In the genomic region with DNA sequence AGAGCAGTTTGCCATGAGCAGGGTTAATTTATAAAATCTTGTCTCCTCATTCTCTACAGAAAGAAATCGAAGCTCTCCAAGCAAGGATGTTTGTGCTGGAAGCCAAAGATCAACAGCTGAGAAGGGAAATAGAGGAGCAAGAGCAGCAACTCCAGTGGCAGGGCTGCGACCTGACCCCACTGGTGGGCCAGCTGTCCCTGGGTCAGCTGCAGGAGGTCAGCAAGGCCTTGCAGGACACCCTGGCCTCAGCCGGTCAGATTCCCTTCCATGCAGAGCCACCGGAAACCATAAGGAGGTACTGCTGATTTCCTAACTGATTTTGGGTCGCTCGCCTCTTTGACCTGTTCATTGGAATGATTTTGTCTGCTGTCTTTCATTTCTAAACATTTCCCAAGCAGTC, we compare ENCODE assay signal across 37 cellular contexts.
"Had no signal": no experiment of that assay in that cellular context is flagged by ENCODE, and none has a peak within 500 bp of the region (broad histone marks: within the 10 kb centered on the region; RNA-seq: fewer than 3 reads in every experiment).

No MANE protein-coding gene starts in this region.

- H3K4me1 Mint-ChIP-seq: activated B cell treated with CpG ODN at 0.5 μM for 24 hours; activated CD4-positive, alpha-beta T cell treated with anti-CD3 and anti-CD28 coated beads, Interleukin-2, amount 10 ng/mL, durations not matched to agents 24 days and 14 days; activated naive CD8-positive, alpha-beta T cell treated with anti-CD3 and anti-CD28 coated beads for 36 hours; activated T-helper 17 cell treated with anti-CD3 and anti-CD28 coated beads, Interleukin-2, amount 50 U/mL, for 72 hours; central memory CD8-positive, alpha-beta T cell; T-cell had no signal

- ATAC-seq: activated CD8-positive, alpha-beta T cell treated with anti-CD3 and anti-CD28 coated beads for 36 hours; activated naive CD4-positive, alpha-beta T cell treated with anti-CD3 and anti-CD28 coated beads, Interleukin-2, amount 50 U/mL, for 72 hours; activated T-cell treated with anti-CD3 and anti-CD28 coated beads, Interleukin-2, amount 50 U/mL, for 4 hours; activated T-cell treated with anti-CD3 and anti-CD28 coated beads, Interleukin-2, amount 50 U/mL, for 72 hours; activated T-helper 17 cell treated with anti-CD3 and anti-CD28 coated beads, Interleukin-2, amount 50 U/mL, for 72 hours; body of pancreas; T-cell had no signal

- H3K36me3 ChIP-seq: adrenal gland, brain microvascular endothelial cell, breast epithelium had no signal

- DNase-seq: activated B cell treated with CpG ODN at 0.5 μM for 24 hours; activated CD4-positive, alpha-beta memory T cell treated with anti-CD3 and anti-CD28 coated beads for 36 hours; activated CD4-positive, alpha-beta T cell treated with anti-CD3 and anti-CD28 coated beads for 4 hours; activated CD4-positive, alpha-beta T cell treated with anti-CD3 and anti-CD28 coated beads, Interleukin-2, amount 10 ng/mL, durations not matched to agents 24 days and 14 days; activated CD4-positive, alpha-beta T cell treated with anti-CD3 and anti-CD28 coated beads, Interleukin-2, amount 50 U/mL, for 1 hour; activated CD4-positive, alpha-beta T cell treated with anti-CD3 and anti-CD28 coated beads, Interleukin-2, amount 50 U/mL, for 4 hours; activated CD4-positive, CD25-positive, alpha-beta regulatory T cell treated with anti-CD3 and anti-CD28 coated beads, Interleukin-2, amount 50 U/mL, for 72 hours; activated CD8-positive, alpha-beta memory T cell treated with anti-CD3 and anti-CD28 coated beads, Interleukin-2, amount 50 U/mL, for 4 hours; activated CD8-positive, alpha-beta T cell treated with anti-CD3 and anti-CD28 coated beads for 36 hours; activated effector memory CD4-positive, alpha-beta T cell treated with anti-CD3 and anti-CD28 coated beads, Interleukin-2, amount 50 U/mL, for 16 hours; activated gamma-delta T cell treated with Interleukin-2 at 50 U/mL for 16 hours; activated naive CD4-positive, alpha-beta T cell; activated naive CD4-positive, alpha-beta T cell treated with anti-CD3 and anti-CD28 coated beads for 36 hours; activated naive CD4-positive, alpha-beta T cell treated with anti-CD3 and anti-CD28 coated beads, Interleukin-2, amount 50 U/mL, for 16 hours; activated naive CD8-positive, alpha-beta T cell treated with anti-CD3 and anti-CD28 coated beads for 36 hours; activated T-cell treated with anti-CD3 and anti-CD28 coated beads for 4 hours; activated T-cell treated with anti-CD3 and anti-CD28 coated beads, Interleukin-2, amount 50 U/mL, for 1 hour; activated T-cell treated with anti-CD3 and anti-CD28 coated beads, Interleukin-2, amount 50 U/mL, for 4 hours; activated T-cell treated with anti-CD3 and anti-CD28 coated beads, Interleukin-2, amount 50 U/mL, for 72 hours; adrenal gland; amniotic stem cell; aorta; body of pancreas; brain microvascular endothelial cell; cerebellar nuclear complex; T-cell; T-helper 2 cell; T-helper 9 cell had no signal

- H3K27me3 ChIP-seq: adrenal gland, body of pancreas, brain microvascular endothelial cell, breast epithelium had no signal

- H3K9me3 ChIP-seq: adrenal gland, body of pancreas, breast epithelium had no signal

- H3K4me3 ChIP-seq: adrenal gland, body of pancreas, breast epithelium had no signal

- FAIRE-seq: astrocyte, TTC549 had no signal

- H3K9me3 Mint-ChIP-seq: activated B cell treated with CpG ODN at 0.5 μM for 24 hours; activated CD4-positive, alpha-beta memory T cell treated with anti-CD3 and anti-CD28 coated beads for 36 hours; activated CD4-positive, alpha-beta T cell treated with anti-CD3 and anti-CD28 coated beads, Interleukin-2, amount 10 ng/mL, durations not matched to agents 24 days and 14 days; activated CD8-positive, alpha-beta T cell treated with anti-CD3 and anti-CD28 coated beads for 36 hours; activated naive CD4-positive, alpha-beta T cell treated with anti-CD3 and anti-CD28 coated beads for 36 hours; activated naive CD8-positive, alpha-beta T cell treated with anti-CD3 and anti-CD28 coated beads for 36 hours; activated T-cell treated with anti-CD3 and anti-CD28 coated beads, Interleukin-2, amount 50 U/mL, for 4 hours; activated T-cell treated with anti-CD3 and anti-CD28 coated beads, Interleukin-2, amount 50 U/mL, for 72 hours; activated T-helper 1 cell treated with anti-CD3 and anti-CD28 coated beads, Interleukin-12 subunit alpha, Interleukin-12 subunit beta, Interleukin-2, Interleukin-4 antibody, amounts not matched to agents 30 ng/mL and 10 ng/mL and 1 ng/mL, durations not matched to agents 14 hours and 24 hours and 36 hours; activated T-helper 17 cell treated with anti-CD3 and anti-CD28 coated beads, Interleukin-2, amount 50 U/mL, for 72 hours; central memory CD8-positive, alpha-beta T cell; T-cell; T-helper 2 cell treated with Interferon-gamma antibody and Interleukin-4, amounts not matched to agents 5 μg/mL and 100 μg/mL, for 36 hours had no signal

- H3K27ac Mint-ChIP-seq: activated B cell treated with CpG ODN at 0.5 μM for 24 hours; activated CD4-positive, alpha-beta memory T cell treated with anti-CD3 and anti-CD28 coated beads for 36 hours; activated CD4-positive, alpha-beta T cell treated with anti-CD3 and anti-CD28 coated beads, Interleukin-2, amount 10 ng/mL, durations not matched to agents 24 days and 14 days; activated CD8-positive, alpha-beta T cell treated with anti-CD3 and anti-CD28 coated beads for 36 hours; activated naive CD4-positive, alpha-beta T cell treated with anti-CD3 and anti-CD28 coated beads for 36 hours; activated naive CD4-positive, alpha-beta T cell treated with anti-CD3 and anti-CD28 coated beads, Interleukin-2, amount 50 U/mL, for 72 hours; activated naive CD8-positive, alpha-beta T cell treated with anti-CD3 and anti-CD28 coated beads for 36 hours; activated T-cell treated with anti-CD3 and anti-CD28 coated beads, Interleukin-2, amount 50 U/mL, for 72 hours; activated T-helper 1 cell treated with anti-CD3 and anti-CD28 coated beads, Interleukin-12 subunit alpha, Interleukin-12 subunit beta, Interleukin-2, Interleukin-4 antibody, amounts not matched to agents 30 ng/mL and 10 ng/mL and 1 ng/mL, durations not matched to agents 14 hours and 24 hours and 36 hours; activated T-helper 17 cell treated with anti-CD3 and anti-CD28 coated beads, Interleukin-2, amount 50 U/mL, for 72 hours; T-cell; T-helper 2 cell treated with Interferon-gamma antibody and Interleukin-4, amounts not matched to agents 5 μg/mL and 100 μg/mL, for 36 hours had no signal

- H3K27me3 Mint-ChIP-seq: activated B cell treated with CpG ODN at 0.5 μM for 24 hours; activated CD4-positive, alpha-beta memory T cell treated with anti-CD3 and anti-CD28 coated beads for 36 hours; activated CD4-positive, alpha-beta T cell treated with anti-CD3 and anti-CD28 coated beads, Interleukin-2, amount 10 ng/mL, durations not matched to agents 24 days and 14 days; activated CD8-positive, alpha-beta T cell treated with anti-CD3 and anti-CD28 coated beads for 36 hours; activated naive CD8-positive, alpha-beta T cell treated with anti-CD3 and anti-CD28 coated beads for 36 hours; activated T-helper 17 cell treated with anti-CD3 and anti-CD28 coated beads, Interleukin-2, amount 50 U/mL, for 72 hours; central memory CD8-positive, alpha-beta T cell; T-cell had no signal

- H3K4me1 ChIP-seq: adrenal gland, body of pancreas, breast epithelium had no signal

- H3K4me3 Mint-ChIP-seq: activated B cell treated with CpG ODN at 0.5 μM for 24 hours; activated CD4-positive, alpha-beta memory T cell treated with anti-CD3 and anti-CD28 coated beads for 36 hours; activated CD4-positive, alpha-beta T cell treated with anti-CD3 and anti-CD28 coated beads, Interleukin-2, amount 10 ng/mL, durations not matched to agents 24 days and 14 days; activated CD8-positive, alpha-beta T cell treated with anti-CD3 and anti-CD28 coated beads for 36 hours; activated naive CD4-positive, alpha-beta T cell treated with anti-CD3 and anti-CD28 coated beads for 36 hours; activated naive CD8-positive, alpha-beta T cell treated with anti-CD3 and anti-CD28 coated beads for 36 hours; activated T-cell treated with anti-CD3 and anti-CD28 coated beads, Interleukin-2, amount 50 U/mL, for 4 hours; activated T-cell treated with anti-CD3 and anti-CD28 coated beads, Interleukin-2, amount 50 U/mL, for 72 hours; activated T-helper 1 cell treated with anti-CD3 and anti-CD28 coated beads, Interleukin-12 subunit alpha, Interleukin-12 subunit beta, Interleukin-2, Interleukin-4 antibody, amounts not matched to agents 30 ng/mL and 10 ng/mL and 1 ng/mL, durations not matched to agents 14 hours and 24 hours and 36 hours; activated T-helper 17 cell treated with anti-CD3 and anti-CD28 coated beads, Interleukin-2, amount 50 U/mL, for 72 hours; central memory CD8-positive, alpha-beta T cell; T-cell; T-helper 2 cell treated with Interferon-gamma antibody and Interleukin-4, amounts not matched to agents 5 μg/mL and 100 μg/mL, for 36 hours had no signal

- H3K27ac ChIP-seq: adrenal gland, body of pancreas, brain microvascular endothelial cell, breast epithelium, VCaP had no signal
